21 cellular contexts compared by ENCODE assay signal in the genomic region with DNA sequence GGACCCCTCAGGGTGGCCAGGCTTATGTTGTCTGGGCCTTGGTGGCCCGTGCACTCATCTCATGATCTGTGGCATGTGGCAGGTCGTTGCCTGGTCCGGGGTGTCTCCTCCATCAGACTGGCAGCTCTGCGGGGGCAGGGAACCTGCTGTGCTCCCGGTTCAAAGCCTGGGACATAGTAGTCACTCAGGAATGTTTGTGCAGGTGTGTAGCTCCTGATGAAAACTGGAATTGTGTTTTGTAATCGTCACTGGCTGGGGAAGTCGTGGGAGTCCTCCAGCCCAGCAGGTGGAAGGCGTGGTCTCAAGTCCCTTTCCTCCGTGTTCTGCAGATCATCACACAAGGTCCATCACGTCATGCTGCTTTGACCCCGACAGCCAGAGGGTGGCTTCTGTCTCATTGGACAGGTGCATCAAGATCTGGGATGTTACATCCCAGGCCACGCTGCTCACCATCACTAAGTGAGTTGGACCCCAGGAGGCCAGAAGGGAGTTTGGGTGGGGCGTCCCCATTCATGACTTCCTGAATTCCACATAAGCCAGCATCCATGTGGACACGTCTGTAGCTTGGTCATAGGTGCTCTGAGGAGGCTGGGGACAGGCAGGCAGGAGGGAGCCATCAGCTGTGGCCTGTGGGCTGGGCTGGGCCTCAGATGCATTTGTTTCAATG. TPM values are rescaled to one million over a fixed set of nuclear protein-coding genes. Genes with fewer than 3 reads are reported as not detected.
DNase-seq lines count a peak whose midpoint lies in the region; ATAC-seq lines count a peak whose summit lies in the region.
"Had no signal": no experiment of that assay in that cellular context is flagged by ENCODE, and none has a peak within 500 bp of the region (broad histone marks: within the 10 kb centered on the region; RNA-seq: fewer than 3 reads in every experiment).

No MANE protein-coding gene starts in this region.

- ATAC-seq in T-helper 17 cell (no peak), HG03439 (IDR thresholded peaks at IDR 0.05; ENCODE audit: unreplicated experiment) (no peak)

- DNase-seq in DMS53 (lab: John Stamatoyannopoulos, UW) (peak; percentile 88), NCI-H2029 treated with DMSO at 0.1 percent for 48 hours (lab: John Stamatoyannopoulos, UW) (peak; percentile 52), T-helper 17 cell (no peak), neuronal stem cell (ENCODE audit: low spot score) (no peak), T1000 (lab: John Stamatoyannopoulos, UW) (no peak), HUDEP-2 (lab: John Stamatoyannopoulos, UW; ENCODE audit: unreplicated experiment in 76 of 76) (no peak), DMS79 treated with DMSO at 0.1 percent for 48 hours (lab: John Stamatoyannopoulos, UW) (no peak)
- DNase-seq: CD4-positive, alpha-beta memory T cell; DND-41; H7; KG1; NCI-H1105 treated with DMSO at 0.1 percent for 48 hours; NCI-H187; NCI-H526; RPMI8226 had no signal

- H3K9ac ChIP-seq in neuronal stem cell (ENCODE audit: low read depth, low read length, poor library complexity) = no peak overlapping the region
- H3K9ac ChIP-seq: BLaER1 had no signal

- H3K9me3 ChIP-seq in T-helper 17 cell (ENCODE audit: control insufficient read depth, low read length, poor library complexity, severe bottlenecking) (no peaks in the 10 kb centered on the region), neuronal stem cell (replicated peaks in 1 of 2; ENCODE audit: control insufficient read depth in 2 of 2, insufficient read depth in 1 of 2, low read depth in 1 of 2, low read length in 2 of 2) (no peaks in the 10 kb centered on the region)
- H3K9me3 ChIP-seq: A549, BLaER1 had no signal

- no peak overlapping the region for H2BK120ac ChIP-seq in neuronal stem cell (ENCODE audit: low read depth, low read length)

- H2BK12ac ChIP-seq in neuronal stem cell (ENCODE audit: low read length) = no peak overlapping the region

- no peak overlapping the region for H3K23ac ChIP-seq in neuronal stem cell (ENCODE audit: low read depth, low read length, poor library complexity)

- H4K91ac ChIP-seq in neuronal stem cell (ENCODE audit: low read depth, low read length, poor library complexity) = no peak overlapping the region

- H3K36me3 ChIP-seq in neuronal stem cell (replicated peaks in 1 of 2; ENCODE audit: control insufficient read depth in 2 of 2, insufficient read depth in 2 of 2, low read length in 2 of 2) = no peaks in the 10 kb centered on the region
- H3K36me3 ChIP-seq: BLaER1 had no signal

- no peaks in the 10 kb centered on the region for H3K27me3 ChIP-seq in neuronal stem cell (ENCODE audit: control insufficient read depth in 3 of 3, insufficient read depth in 3 of 3, low read depth in 1 of 3, low read length in 3 of 3)
- H3K27me3 ChIP-seq: BLaER1 had no signal

- H2BK15ac ChIP-seq in neuronal stem cell (ENCODE audit: low read length) = no peak overlapping the region

- no peak overlapping the region for H2AFZ ChIP-seq in neuronal stem cell (ENCODE audit: low read length)

- no peak overlapping the region for H2BK5ac ChIP-seq in neuronal stem cell (ENCODE audit: low read length)

- no peak overlapping the region for H3K4me2 ChIP-seq in neuronal stem cell (ENCODE audit: insufficient read depth, low read length, poor library complexity, severe bottlenecking)
- H3K4me2 ChIP-seq: A549, BLaER1 had no signal

- H3K27ac Mint-ChIP-seq in T-helper 17 cell = peak overlapping the region; percentile 43
- H3K27ac Mint-ChIP-seq: CD4-positive, alpha-beta memory T cell; T-helper 1 cell treated with Interleukin-12 subunit alpha and Interleukin-12 subunit beta and Interleukin-4 antibody, amounts not matched to agents 30 μg/mL and 1 μg/mL, for 36 hours had no signal

- H3K4me1 ChIP-seq in neuronal stem cell (ENCODE audit: control insufficient read depth in 2 of 2, insufficient read depth in 1 of 2, low read depth in 1 of 2, low read length in 2 of 2) = no peaks in the 10 kb centered on the region
- H3K4me1 ChIP-seq: A549 had no signal

- no peak overlapping the region for H3K27ac ChIP-seq in neuronal stem cell (replicated peaks; ENCODE audit: low read length)
- H3K27ac ChIP-seq: A549, BLaER1 had no signal

- no peak overlapping the region for H3K4me3 ChIP-seq in neuronal stem cell (ENCODE audit: low read length in 2 of 2)
- H3K4me3 ChIP-seq: A549, BLaER1 had no signal

- peaks cover 2% of the 10 kb centered on the region for H3K79me1 ChIP-seq in neuronal stem cell (ENCODE audit: low read depth, low read length)

- no peak overlapping the region for H3K4ac ChIP-seq in neuronal stem cell (ENCODE audit: low read length)

- H3K18ac ChIP-seq in neuronal stem cell (ENCODE audit: low read length) = no peak overlapping the region

- peak overlapping the region; percentile 58 for H2AK5ac ChIP-seq in neuronal stem cell (ENCODE audit: low read depth, low read length)

- WGBS in neuronal stem cell (ENCODE audit: extremely low coverage in 2 of 2, insufficient read length in 2 of 2, insufficient replicate concordance in 1 of 2), 2 donors = no CpG with 5 or more reads among the region's 14 CpGs

- H4K8ac ChIP-seq in neuronal stem cell (ENCODE audit: low read depth, low read length) = no peak overlapping the region

- H3K27me3 Mint-ChIP-seq in T-helper 17 cell = no peaks in the 10 kb centered on the region

- peaks cover 2% of the 10 kb centered on the region for H3K4me1 Mint-ChIP-seq in T-helper 17 cell
- H3K4me1 Mint-ChIP-seq: CD4-positive, alpha-beta memory T cell had no signal

- no peak overlapping the region for H3K4me3 Mint-ChIP-seq in T-helper 17 cell
- H3K4me3 Mint-ChIP-seq: CD4-positive, alpha-beta memory T cell; T-helper 1 cell treated with Interleukin-12 subunit alpha and Interleukin-12 subunit beta and Interleukin-4 antibody, amounts not matched to agents 30 μg/mL and 1 μg/mL, for 36 hours had no signal

- H3K36me3 Mint-ChIP-seq in T-helper 17 cell (ENCODE audit: low read depth) = no peaks in the 10 kb centered on the region
- H3K36me3 Mint-ChIP-seq: CD4-positive, alpha-beta memory T cell had no signal

- no peak overlapping the region for H3K14ac ChIP-seq in neuronal stem cell (ENCODE audit: low read length)

RNA-seq across cellular contexts. Expression of a gene that starts 19.1 kb away (rescaled TPM):
- total RNA-seq in T-helper 17 cell = not detected
- polyA plus RNA-seq in neuronal stem cell (2013, experiment 1 of 2) = not detected
- not detected for polyA plus RNA-seq in neuronal stem cell (2013, experiment 2 of 2)
- total RNA-seq: G401, H7 had no signal

RNA-seq across cellular contexts. Expression of a gene that starts 43.1 kb away (rescaled TPM):
- total RNA-seq in T-helper 17 cell = under 1 TPM in 1 of 2 donors, not detected in 1; 0.52 TPM
- 42.5 TPM for polyA plus RNA-seq in neuronal stem cell (2013, experiment 1 of 2)
- 38.5 TPM for polyA plus RNA-seq in neuronal stem cell (2013, experiment 2 of 2)
- total RNA-seq: OCI-LY7 had no signal
- polyA plus RNA-seq: CD4-positive, alpha-beta memory T cell had no signal

Comparison
In these comparisons a context has a peak if more than half of its experiments do, and no peak if none do; other contexts are left out.
1. DNase-seq: peak in DMS53 (single experiment) and NCI-H2029 treated with DMSO at 0.1 percent for 48 hours (single experiment); none in T-helper 17 cell (0 of 3), neuronal stem cell (single experiment), T1000 (single experiment), HUDEP-2 (0 of 76) and DMS79 treated with DMSO at 0.1 percent for 48 hours (single experiment).